In genomic region chr18:22552899-22553460, GRCh38 we compare ENCODE assay signal across 12 cellular contexts.
"Had no signal": no experiment of that assay in that cellular context is flagged by ENCODE, and none has a peak within 500 bp of the region (broad histone marks: within the 10 kb centered on the region; RNA-seq: fewer than 3 reads in every experiment).

No MANE protein-coding gene starts in this region.

- H2AFZ ChIP-seq: neural progenitor cell had no signal

- H3K27me3 ChIP-seq: ovary had no signal

- H3K27ac ChIP-seq: esophagus squamous epithelium, lower lobe of right lung, neural progenitor cell, ovary had no signal

- H3K4me3 ChIP-seq: esophagus squamous epithelium, lower lobe of right lung, neural progenitor cell, ovary, spleen had no signal

- DNase-seq: activated CD4-positive, CD25-positive, alpha-beta regulatory T cell treated with anti-CD3 and anti-CD28 coated beads, Interleukin-2, amount 50 U/mL, for 72 hours; activated naive CD8-positive, alpha-beta T cell treated with anti-CD3 and anti-CD28 coated beads for 36 hours; anterior cingulate cortex; esophagus squamous epithelium; foreskin melanocyte; lower lobe of right lung; midbrain; ovary; spleen; T-helper 9 cell had no signal

- ATAC-seq: lower lobe of right lung, sciatic nerve had no signal

- H3K9me3 ChIP-seq: esophagus squamous epithelium, lower lobe of right lung, ovary, spleen had no signal

- H3K4me1 ChIP-seq: lower lobe of right lung, neural progenitor cell, spleen had no signal

- H3K4me2 ChIP-seq: neural progenitor cell had no signal

- H3K36me3 ChIP-seq: esophagus squamous epithelium, lower lobe of right lung, neural progenitor cell, ovary, spleen had no signal

- H3K9ac ChIP-seq: neural progenitor cell had no signal
